ENCODE assay signal across 1 cellular context in genomic region chr10:48976208-48976607, GRCh38.
TF ChIP-seq lines count a peak whose summit lies in the region.

No MANE protein-coding gene starts in this region.

TF ChIP-seq in K562, 482 proteins besides CTCF, POLR2A, EP300 and RAD21 (continued from another document):
- TF ChIP-seq ZBTB43 (CRISPR knock-in tag; IDR thresholded peaks at IDR 0.05), result no peak
- no peak for TF ChIP-seq PHF8 (IDR thresholded peaks at IDR 0.05; ENCODE audit: borderline replicate concordance, low read length)
- no peak for TF ChIP-seq HIVEP1 (CRISPR knock-in tag; IDR thresholded peaks at IDR 0.05)
- no peak for TF ChIP-seq SAP30 (IDR thresholded peaks at IDR 0.05; ENCODE audit: borderline replicate concordance, insufficient read depth, low read depth, low read length, poor library complexity, severe bottlenecking)
- peak; percentile 49; the same call in 1 of the 2 replicates for TF ChIP-seq CEBPB (tag; IDR thresholded peaks at IDR 0.05)
- TF ChIP-seq FOXP4 (CRISPR knock-in tag; IDR thresholded peaks at IDR 0.05; ENCODE audit: borderline replicate concordance), result no peak
- TF ChIP-seq KLF16 (IDR thresholded peaks at IDR 0.05), result no peak
- TF ChIP-seq CREB1 (IDR thresholded peaks at IDR 0.05), result no peak
- no peak for TF ChIP-seq CREB1 (CRISPR knock-in tag; IDR thresholded peaks at IDR 0.05)
- no peak for TF ChIP-seq C11orf30 (IDR thresholded peaks at IDR 0.05; ENCODE audit: low read depth)
- TF ChIP-seq ESRRA (IDR thresholded peaks at IDR 0.05; ENCODE audit: borderline replicate concordance, low read depth), result no peak
- no peak for TF ChIP-seq CSDE1 (IDR thresholded peaks at IDR 0.05)
TF ChIP-seq in K562: peak in this region for 3.
